In genomic region chr10:112280205-112280921, GRCh38 we compare ENCODE assay signal across 1 cellular context.
A peak's percentile ranks its signal among the peaks of the same experiment; 100 is the strongest.
TF ChIP-seq lines count a peak whose summit lies in the region.

No MANE protein-coding gene starts in this region.

TF ChIP-seq in HepG2, 621 proteins besides CTCF, POLR2A, EP300 and RAD21 (continued from another document):
- TF ChIP-seq RNF219 (CRISPR knock-in tag; IDR thresholded peaks at IDR 0.05) = 0 out of 2 replicates have a peak, but pooled peaks have one; percentile 46
- TF ChIP-seq FOXA3 (CRISPR knock-in tag; IDR thresholded peaks at IDR 0.05) = peak; percentile 22; the same call in 1 of the 2 replicates
- no peak for TF ChIP-seq ZNF274 (CRISPR knock-in tag; IDR thresholded peaks at IDR 0.05)
- TF ChIP-seq ZNF350 (CRISPR knock-in tag; IDR thresholded peaks at IDR 0.05; ENCODE audit: borderline replicate concordance, low read depth) = no peak
- TF ChIP-seq ZIK1 (CRISPR knock-in tag; IDR thresholded peaks at IDR 0.05; ENCODE audit: borderline replicate concordance, low read depth) = no peak
- TF ChIP-seq ZXDC (CRISPR knock-in tag; IDR thresholded peaks at IDR 0.05) = no peak
- peak; percentile 29; the same call in 1 of the 2 replicates for TF ChIP-seq CEBPG (CRISPR knock-in tag; IDR thresholded peaks at IDR 0.05)
- no peak for TF ChIP-seq TBX3 (IDR thresholded peaks at IDR 0.05; ENCODE audit: borderline replicate concordance)
- TF ChIP-seq ZNF205 (CRISPR knock-in tag; IDR thresholded peaks at IDR 0.05) = no peak
- TF ChIP-seq KDM4B (CRISPR knock-in tag; IDR thresholded peaks at IDR 0.05) = 0 out of 2 replicates have a peak, but pooled peaks have one; percentile 41
- TF ChIP-seq ZNF251 (CRISPR knock-in tag; IDR thresholded peaks at IDR 0.05) = no peak
- no peak for TF ChIP-seq ARID4A (CRISPR knock-in tag; IDR thresholded peaks at IDR 0.05; ENCODE audit: borderline replicate concordance)
- TF ChIP-seq GTF3A (CRISPR knock-in tag; conservative IDR thresholded peaks at IDR 0.05) = no peak
- TF ChIP-seq ZNF296 (CRISPR knock-in tag; conservative IDR thresholded peaks at IDR 0.05) = no peak
- no peak for TF ChIP-seq RBM39 (IDR thresholded peaks at IDR 0.05; ENCODE audit: low read depth, low read length, poor library complexity, severe bottlenecking)
- no peak for TF ChIP-seq ZNF333 (CRISPR knock-in tag; IDR thresholded peaks at IDR 0.05; ENCODE audit: borderline replicate concordance)
- no peak for TF ChIP-seq RBM22 (optimal IDR thresholded peaks at IDR 0.05; ENCODE audit: low read length)
- TF ChIP-seq MTF2 (CRISPR knock-in tag; IDR thresholded peaks at IDR 0.05; ENCODE audit: borderline replicate concordance) = no peak
- TF ChIP-seq ZFP82 (CRISPR knock-in tag; IDR thresholded peaks at IDR 0.05; ENCODE audit: borderline replicate concordance) = no peak
- no peak for TF ChIP-seq ZBTB8A (CRISPR knock-in tag; IDR thresholded peaks at IDR 0.05; ENCODE audit: borderline replicate concordance, low read depth)
- TF ChIP-seq DBP (CRISPR knock-in tag; IDR thresholded peaks at IDR 0.05; ENCODE audit: not compliant biosample characterization) = no peak
- TF ChIP-seq MZF1 (CRISPR knock-in tag; IDR thresholded peaks at IDR 0.05; ENCODE audit: borderline replicate concordance) = no peak
- no peak for TF ChIP-seq CSRNP2 (CRISPR knock-in tag; conservative IDR thresholded peaks at IDR 0.05; ENCODE audit: low read depth)
- no peak for TF ChIP-seq ZNF12 (CRISPR knock-in tag; IDR thresholded peaks at IDR 0.05)
- TF ChIP-seq EED (CRISPR knock-in tag; IDR thresholded peaks at IDR 0.05) = no peak
- no peak for TF ChIP-seq SP2 (CRISPR knock-in tag; IDR thresholded peaks at IDR 0.05)
